8 cellular contexts compared by ENCODE assay signal in genomic region chr17:385195-385835, GRCh38. TPM values are rescaled to one million over a fixed set of nuclear protein-coding genes. Genes with fewer than 3 reads are reported as not detected.
DNase-seq lines count a peak whose midpoint lies in the region; ATAC-seq and TF ChIP-seq lines count a peak whose summit lies in the region.

No MANE protein-coding gene starts in this region.

- H2AFZ ChIP-seq in PC-9, result no peak overlapping the region
- peak overlapping the region; percentile 71 for H2AFZ ChIP-seq in mammary epithelial cell (ENCODE audit: low read depth, low read length)

- intact Hi-C loops in PC-9 (cut with micrococcal nuclease; ENCODE audit: unreplicated experiment) (loop anchor here (10.0 kb wide), 1 partner anchor 609 kb away; the partner anchor contains the start of gene TIMM22), mammary epithelial cell (cut with micrococcal nuclease) (loop anchor here (2.0 kb wide), 1 partner anchor 221 kb away; no protein-coding TSS in a partner anchor), left lung (cut with DNase I) (no loop called here)

- no peaks in the 10 kb centered on the region for H3K36me3 ChIP-seq in PC-9 (ENCODE audit: low read depth)
- no peaks in the 10 kb centered on the region for H3K36me3 ChIP-seq in mammary epithelial cell (ENCODE audit: insufficient read depth, low read length)
- no peaks in the 10 kb centered on the region for H3K36me3 ChIP-seq in left lung
- H3K36me3 ChIP-seq in thoracic aorta, result no peaks in the 10 kb centered on the region

- H3K4me2 ChIP-seq in PC-9, result peak overlapping the region; percentile 78
- H3K4me2 ChIP-seq in mammary epithelial cell (ENCODE audit: insufficient read depth, low read depth, low read length), result peak overlapping the region; percentile 85

- H3K27ac ChIP-seq in PC-9 (no peak overlapping the region), mammary epithelial cell (ENCODE audit: insufficient read depth, low read depth, low read length) (no peak overlapping the region), left lung (peak overlapping the region; percentile 3 to 80), thoracic aorta (no peak overlapping the region)

- 0 out of 2 replicates have a peak, but pooled peaks cover 3% of the 10 kb centered on the region for H3K4me1 ChIP-seq in PC-9 (replicated peaks; ENCODE audit: insufficient read depth)
- H3K4me1 ChIP-seq in mammary epithelial cell (ENCODE audit: insufficient read depth, low read length), result peaks cover 6% of the 10 kb centered on the region
- H3K4me1 ChIP-seq in left lung, result peaks cover 9 to 23% of the 10 kb centered on the region in 2 donors
- peaks cover 2 to 13% of the 10 kb centered on the region in 2 donors for H3K4me1 ChIP-seq in thoracic aorta (ENCODE audit: control insufficient read depth in 1 of 2, low read depth in 2 of 2)

- H3K27me3 ChIP-seq in PC-9 (ENCODE audit: insufficient read depth, low read depth), result no peaks in the 10 kb centered on the region
- no peaks in the 10 kb centered on the region for H3K27me3 ChIP-seq in mammary epithelial cell (ENCODE audit: insufficient read depth, low read length)
- peaks cover 0 to 27% of the 10 kb centered on the region in 2 donors for H3K27me3 ChIP-seq in left lung
- no peaks in the 10 kb centered on the region for H3K27me3 ChIP-seq in thoracic aorta (replicated peaks; ENCODE audit: insufficient read depth)

- TF ChIP-seq CTCF in GM12864 (IDR thresholded peaks at IDR 0.05; ENCODE audit: low read depth, low read length, missing control alignments) (no peak), PC-9 (conservative IDR thresholded peaks at IDR 0.05) (no peak), mammary epithelial cell (conservative IDR thresholded peaks at IDR 0.05 in 1 of 2, IDR thresholded peaks at IDR 0.05 in 1 of 2; ENCODE audit: extremely low read depth in 1 of 2, insufficient read depth in 1 of 2, low read depth in 1 of 2, low read length in 2 of 2) (no peak), left lung (IDR thresholded peaks at IDR 0.05) (no peak), thoracic aorta (IDR thresholded peaks at IDR 0.05) (no peak)

- peak; percentile 61 for ATAC-seq in left lung
- no peak for ATAC-seq in thoracic aorta (ENCODE audit: insufficient number of reproducible peaks, low FRiP score, low read depth)
- ATAC-seq in GM19324 (IDR thresholded peaks at IDR 0.05; ENCODE audit: low FRiP score, unreplicated experiment), result no peak
- ATAC-seq in GM21619 (IDR thresholded peaks at IDR 0.05; ENCODE audit: unreplicated experiment), result no peak

- DNase-seq in GM12864 (ENCODE audit: low read depth), result no peak
- DNase-seq in PC-9, result peak in 1 of 2 experiments; percentile 44
- DNase-seq in mammary epithelial cell, result peak; percentile 14
- DNase-seq in left lung, result peak in 1 of 2 donors; percentile 86
- no peak for DNase-seq in thoracic aorta (ENCODE audit: low spot score)
- no peak for DNase-seq in AML-193 (lab: John Stamatoyannopoulos, UW)

- WGBS in mammary epithelial cell (ENCODE audit: low coverage, missing lambda C conversion rate), result 0% methylated on average over 1 of the region's 69 CpGs

- POLR2A ChIA-PET in PC-9 (lab: Charles Lee; ENCODE audit: unreplicated experiment), result no interaction called here

- no peaks in the 10 kb centered on the region for H3F3A ChIP-seq in PC-9 (ENCODE audit: insufficient read depth, low read depth)

- in situ Hi-C loops in mammary epithelial cell (cut with MboI; ENCODE audit: low sequenced_read_pairs in 2 of 2), result no loop called here

- BruUV-seq in PC-9 (replicated peaks; lab: Mats Ljungman, UMichigan) (no TSS peak), mammary epithelial cell (replicated peaks; lab: Mats Ljungman, UMichigan) (no TSS peak)

- CTCF ChIA-PET in PC-9 (lab: Charles Lee), result interaction anchor here (0.6 to 0.7 kb wide), 5 partner anchors 35 to 615 kb away, joined by 3 to 24 read pairs (median 4); no protein-coding TSS in a partner anchor
- CTCF ChIA-PET in mammary epithelial cell (lab: Charles Lee; ENCODE audit: low non-redundant PET), result interaction anchor here (0.7 kb wide), 1 partner anchor 215 kb away, joined by 8 read pairs; no protein-coding TSS in a partner anchor

- no peaks in the 10 kb centered on the region for H4K20me1 ChIP-seq in PC-9 (ENCODE audit: insufficient read depth)
- H4K20me1 ChIP-seq in mammary epithelial cell (ENCODE audit: insufficient read depth, low read length), result no peaks in the 10 kb centered on the region

- no peak overlapping the region for H3K9ac ChIP-seq in mammary epithelial cell (ENCODE audit: insufficient read depth, low read length)

- dilution Hi-C loops in mammary epithelial cell (cut with HindIII; ENCODE audit: low sequenced_read_pairs), result no loop called here

- peak overlapping the region; percentile 45 for H3K4me3 ChIP-seq in GM12864 (ENCODE audit: low read depth, low read length)
- peak overlapping the region; percentile 52; the same call in 1 of the 2 replicates for H3K4me3 ChIP-seq in PC-9
- H3K4me3 ChIP-seq in mammary epithelial cell (replicated peaks in 1 of 3; ENCODE audit: insufficient read depth in 1 of 3, low read depth in 2 of 3, low read length in 3 of 3), result peak overlapping the region; percentile 27 to 41 (median 36)
- H3K4me3 ChIP-seq in left lung, result peak overlapping the region; percentile 32 to 52
- peak overlapping the region; percentile 58 for H3K4me3 ChIP-seq in thoracic aorta

- H3K9me3 ChIP-seq in PC-9 (ENCODE audit: insufficient read depth, low read depth) (no peaks in the 10 kb centered on the region), mammary epithelial cell (replicated peaks; ENCODE audit: insufficient read depth, low read length) (no peaks in the 10 kb centered on the region), left lung (no peaks in the 10 kb centered on the region), thoracic aorta (no peaks in the 10 kb centered on the region)

- H3K79me2 ChIP-seq in PC-9 (ENCODE audit: low read depth) (no peaks in the 10 kb centered on the region), mammary epithelial cell (ENCODE audit: insufficient read depth, low read length) (no peaks in the 10 kb centered on the region)

- no peaks in the 10 kb centered on the region for H3K9me2 ChIP-seq in PC-9 (ENCODE audit: insufficient read depth)

RNA-seq across cellular contexts. Expression of gene RPH3AL, which starts 32.7 kb away (rescaled TPM):
- 26.0 and 29.4 TPM in 2 replicates for total RNA-seq in PC-9 (2021)
- 1 to 10 TPM; 2.9 to 7.3 TPM for total RNA-seq in mammary epithelial cell
- polyA plus RNA-seq in mammary epithelial cell, result 1.7 TPM
- polyA minus RNA-seq in mammary epithelial cell, result 0.98 TPM
- 10 to 100 TPM; 44.7 to 57.1 TPM for total RNA-seq in left lung
- 10 to 100 TPM in 1 of 2 donors, 1 to 10 TPM in 1; 6.5 to 33.1 TPM for total RNA-seq in thoracic aorta

Comparison
In these comparisons a context has a peak if more than half of its experiments do, and no peak if none do; other contexts are left out.
1. H3K27ac ChIP-seq: peak in left lung (2 of 2); none in PC-9 (single experiment), mammary epithelial cell (single experiment) and thoracic aorta (0 of 2).
2. intact Hi-C loops: an anchor here in PC-9 (10.0 kb wide) and mammary epithelial cell (2.0 kb wide); none called in left lung.
3. Peak in every context shown above with its lines, with median percentiles within 50 percentile points of each other: H3K4me3 ChIP-seq.